12 cellular contexts compared by ENCODE assay signal in genomic region chr1:37501661-37502060, GRCh38. TPM values are rescaled to one million over a fixed set of nuclear protein-coding genes. Genes with fewer than 3 reads are reported as not detected.
DNase-seq lines count a peak whose midpoint lies in the region; ATAC-seq and TF ChIP-seq lines count a peak whose summit lies in the region.
"Had no signal": no experiment of that assay in that cellular context is flagged by ENCODE, and none has a peak within 500 bp of the region (broad histone marks: within the 10 kb centered on the region; RNA-seq: fewer than 3 reads in every experiment).

No MANE protein-coding gene starts in this region.

- no peak for DNase-seq in activated T-cell treated with anti-CD3 and anti-CD28 coated beads, Interleukin-2, amount 50 U/mL, for 24 hours
- no peak for DNase-seq in activated T-cell treated with anti-CD3 and anti-CD28 coated beads, Interleukin-2, amount 50 U/mL, for 4 hours
- DNase-seq in left kidney (ENCODE audit: low read depth, low spot score): peak; percentile 77
- DNase-seq in progenitor cell of endocrine pancreas (ENCODE audit: low spot score, unreplicated experiment): no peak
- DNase-seq in nucleus accumbens (lab: John Stamatoyannopoulos, UW): no peak
- DNase-seq in iPS-NIHi7 (ENCODE audit: extremely low spot score): no peak
- DNase-seq in medulla oblongata (ENCODE audit: extremely low spot score): no peak
- DNase-seq: Calu3; CD4-positive, CD25-positive, alpha-beta regulatory T cell; DMS 273 treated with DMSO at 0.1 percent for 48 hours had no signal

- peaks cover 79% of the 10 kb centered on the region for H3K36me3 Mint-ChIP-seq in activated T-cell treated with anti-CD3 and anti-CD28 coated beads, Interleukin-2, amount 50 U/mL, for 24 hours (ENCODE audit: low read depth)
- peaks cover 29% of the 10 kb centered on the region for H3K36me3 Mint-ChIP-seq in activated T-cell treated with anti-CD3 and anti-CD28 coated beads, Interleukin-2, amount 50 U/mL, for 4 hours (ENCODE audit: insufficient read depth)
- peaks cover 17% of the 10 kb centered on the region for H3K36me3 Mint-ChIP-seq in progenitor cell of endocrine pancreas (ENCODE audit: insufficient read depth)

- H3K9me3 Mint-ChIP-seq in activated T-cell treated with anti-CD3 and anti-CD28 coated beads, Interleukin-2, amount 50 U/mL, for 24 hours: no peaks in the 10 kb centered on the region
- no peaks in the 10 kb centered on the region for H3K9me3 Mint-ChIP-seq in activated T-cell treated with anti-CD3 and anti-CD28 coated beads, Interleukin-2, amount 50 U/mL, for 4 hours
- no peaks in the 10 kb centered on the region for H3K9me3 Mint-ChIP-seq in progenitor cell of endocrine pancreas (ENCODE audit: low read depth)
- H3K9me3 Mint-ChIP-seq: CD4-positive, CD25-positive, alpha-beta regulatory T cell had no signal

- peak overlapping the region; percentile 72 for H3K27ac Mint-ChIP-seq in activated T-cell treated with anti-CD3 and anti-CD28 coated beads, Interleukin-2, amount 50 U/mL, for 24 hours
- peak overlapping the region; percentile 30 for H3K27ac Mint-ChIP-seq in progenitor cell of endocrine pancreas
- H3K27ac Mint-ChIP-seq: CD4-positive, CD25-positive, alpha-beta regulatory T cell had no signal

- ATAC-seq in activated T-cell treated with anti-CD3 and anti-CD28 coated beads, Interleukin-2, amount 50 U/mL, for 4 hours: no peak
- ATAC-seq: HCT116, HepG2 had no signal

- no peak overlapping the region for H3K4me3 Mint-ChIP-seq in activated T-cell treated with anti-CD3 and anti-CD28 coated beads, Interleukin-2, amount 50 U/mL, for 24 hours
- H3K4me3 Mint-ChIP-seq in activated T-cell treated with anti-CD3 and anti-CD28 coated beads, Interleukin-2, amount 50 U/mL, for 4 hours: no peak overlapping the region
- H3K4me3 Mint-ChIP-seq in progenitor cell of endocrine pancreas (ENCODE audit: low read depth): no peak overlapping the region
- H3K4me3 Mint-ChIP-seq: CD4-positive, CD25-positive, alpha-beta regulatory T cell had no signal

- no peak for TF ChIP-seq CTCF in progenitor cell of endocrine pancreas (IDR thresholded peaks at IDR 0.05; ENCODE audit: unreplicated experiment)

- peaks cover 23% of the 10 kb centered on the region for H3K4me1 Mint-ChIP-seq in activated T-cell treated with anti-CD3 and anti-CD28 coated beads, Interleukin-2, amount 50 U/mL, for 24 hours (ENCODE audit: low read depth)
- H3K4me1 Mint-ChIP-seq in activated T-cell treated with anti-CD3 and anti-CD28 coated beads, Interleukin-2, amount 50 U/mL, for 4 hours (ENCODE audit: low read depth): peaks cover 8% of the 10 kb centered on the region
- H3K4me1 Mint-ChIP-seq in progenitor cell of endocrine pancreas (ENCODE audit: low read depth): no peaks in the 10 kb centered on the region

- no peaks in the 10 kb centered on the region for H3K27me3 Mint-ChIP-seq in activated T-cell treated with anti-CD3 and anti-CD28 coated beads, Interleukin-2, amount 50 U/mL, for 24 hours
- no peaks in the 10 kb centered on the region for H3K27me3 Mint-ChIP-seq in activated T-cell treated with anti-CD3 and anti-CD28 coated beads, Interleukin-2, amount 50 U/mL, for 4 hours (ENCODE audit: low read depth)
- no peaks in the 10 kb centered on the region for H3K27me3 Mint-ChIP-seq in progenitor cell of endocrine pancreas
- H3K27me3 Mint-ChIP-seq: CD4-positive, CD25-positive, alpha-beta regulatory T cell had no signal

RNA-seq across cellular contexts. Expression of gene MEAF6, which starts 12.9 kb away (rescaled TPM):
- total RNA-seq in activated T-cell treated with anti-CD3 and anti-CD28 coated beads, Interleukin-2, amount 50 U/mL, for 4 hours: 100 to 1,000 TPM in 1 of 3 donors, 10 to 100 TPM in 2; 87.2 to 104 (median 95.6) TPM
- total RNA-seq in progenitor cell of endocrine pancreas: 78.2 and 83.1 TPM in 2 replicates

RNA-seq across cellular contexts. Expression of gene ZC3H12A, which starts 27.3 kb away (rescaled TPM):
- total RNA-seq in activated T-cell treated with anti-CD3 and anti-CD28 coated beads, Interleukin-2, amount 50 U/mL, for 4 hours: 10 to 100 TPM; 48.7 to 64.8 (median 59.8) TPM
- 3.0 TPM in 2 replicates for total RNA-seq in progenitor cell of endocrine pancreas

RNA-seq across cellular contexts. Expression of gene SNIP1, which starts 52.4 kb away (rescaled TPM):
- total RNA-seq in activated T-cell treated with anti-CD3 and anti-CD28 coated beads, Interleukin-2, amount 50 U/mL, for 4 hours: 10 to 100 TPM; 29.3 to 35.0 (median 30.4) TPM
- total RNA-seq in progenitor cell of endocrine pancreas: 17.1 and 18.2 TPM in 2 replicates

RNA-seq across cellular contexts. Expression of gene DNALI1, which starts 55.1 kb away (rescaled TPM):
- total RNA-seq in activated T-cell treated with anti-CD3 and anti-CD28 coated beads, Interleukin-2, amount 50 U/mL, for 4 hours: not detected
- 72.1 and 75.4 TPM in 2 replicates for total RNA-seq in progenitor cell of endocrine pancreas

Comparison
In these comparisons a context has a peak if more than half of its experiments do, and no peak if none do; other contexts are left out.
1. RNA of gene ZC3H12A, which starts 27.3 kb away (total RNA-seq): 48.7 to 64.8 TPM in activated T-cell treated with anti-CD3 and anti-CD28 coated beads, Interleukin-2, amount 50 U/mL, for 4 hours; 3.0 TPM in progenitor cell of endocrine pancreas; every median in the first group is over 10 times any median in the second.